Comparison of ENCODE assay signal across 17 cellular contexts in the genomic region with DNA sequence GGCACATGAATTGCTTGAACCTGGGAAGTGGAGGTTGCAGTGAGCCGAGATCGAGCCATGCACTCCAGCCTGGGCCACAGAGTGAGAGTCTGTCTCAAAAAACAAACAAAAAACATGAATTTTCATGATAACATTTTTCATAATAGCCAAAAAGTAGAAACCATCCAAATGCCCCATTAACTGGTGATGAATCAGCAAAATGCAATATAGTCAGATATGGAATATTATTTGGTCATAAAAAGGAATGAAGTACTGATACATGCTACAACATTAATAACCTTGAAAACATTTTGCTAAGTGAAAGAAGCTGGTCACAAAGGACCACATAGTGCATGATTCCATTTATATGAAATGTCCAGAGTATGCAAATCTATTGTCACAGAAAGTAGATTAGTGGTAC.
"Had no signal": no experiment of that assay in that cellular context is flagged by ENCODE, and none has a peak within 500 bp of the region (broad histone marks: within the 10 kb centered on the region; RNA-seq: fewer than 3 reads in every experiment).

No MANE protein-coding gene starts in this region.

- DNase-seq: activated CD4-positive, alpha-beta T cell treated with anti-CD3 and anti-CD28 coated beads for 48 hours; activated CD4-positive, CD25-positive, alpha-beta regulatory T cell; activated naive CD4-positive, alpha-beta T cell treated with Interleukin-2 at 50 U/mL for 16 hours; amniotic stem cell; effector CD8-positive, alpha-beta T cell; heart left ventricle; kidney glomerular epithelial cell; left ventricle myocardium inferior; stimulated activated naive CD8-positive, alpha-beta T cell treated with anti-CD3 and anti-CD28 coated beads, Interleukin-15, Interleukin-2, amounts not matched to agents 100 U/mL and 50 U/mL, for 24 hours; substantia nigra; SW 1271; T1000; tibial artery had no signal

- ATAC-seq: gastroesophageal sphincter; heart left ventricle; stimulated activated naive CD8-positive, alpha-beta T cell treated with anti-CD3 and anti-CD28 coated beads, Interleukin-15, Interleukin-2, amounts not matched to agents 100 U/mL and 50 U/mL, for 24 hours had no signal

- H3K4me1 ChIP-seq: prostate gland, right atrium auricular region had no signal

- H3K4me3 ChIP-seq: esophagus muscularis mucosa, gastroesophageal sphincter, heart left ventricle, left ventricle myocardium inferior, prostate gland, right atrium auricular region, tibial artery had no signal

- H3K36me3 ChIP-seq: esophagus muscularis mucosa, gastroesophageal sphincter, heart left ventricle, left ventricle myocardium inferior, prostate gland, right atrium auricular region, tibial artery had no signal

- H3K27ac ChIP-seq: esophagus muscularis mucosa, gastroesophageal sphincter, heart left ventricle, left ventricle myocardium inferior, prostate gland, right atrium auricular region, tibial artery had no signal

- H3K9me3 ChIP-seq: esophagus muscularis mucosa, gastroesophageal sphincter, prostate gland, right atrium auricular region had no signal

- H3K27me3 ChIP-seq: esophagus muscularis mucosa, gastroesophageal sphincter, heart left ventricle, right atrium auricular region, tibial artery had no signal
